Comparison of ENCODE assay signal across 22 cellular contexts in the genomic region with DNA sequence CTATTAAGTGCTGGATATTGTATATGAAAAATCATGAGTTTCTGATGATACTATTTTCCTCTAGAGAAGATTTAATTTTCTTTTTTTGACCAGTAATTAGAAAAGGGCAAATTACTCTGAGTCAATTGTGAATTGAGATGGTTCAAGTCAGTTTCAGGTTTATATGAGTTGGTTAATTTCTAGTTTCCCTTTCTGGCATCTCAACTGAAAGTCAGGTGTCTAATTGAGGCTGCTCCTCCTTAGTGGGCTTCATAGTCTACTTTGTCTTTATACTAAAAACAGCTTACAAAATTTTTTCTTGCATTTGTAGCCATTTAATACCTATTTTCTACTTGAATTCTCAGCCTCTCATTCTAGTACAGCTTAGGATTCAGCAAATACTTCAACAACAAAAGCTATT.
DNase-seq lines count a peak whose midpoint lies in the region; ATAC-seq and TF ChIP-seq lines count a peak whose summit lies in the region.
"Had no signal": no experiment of that assay in that cellular context is flagged by ENCODE, and none has a peak within 500 bp of the region (broad histone marks: within the 10 kb centered on the region; RNA-seq: fewer than 3 reads in every experiment).

No MANE protein-coding gene starts in this region.

- TF ChIP-seq CTCF in MM.1S (IDR thresholded peaks at IDR 0.05; ENCODE audit: low read length) (no peak), OCI-LY3 (IDR thresholded peaks at IDR 0.05; ENCODE audit: low read depth, low read length) (no peak), osteoblast (IDR thresholded peaks at IDR 0.05; ENCODE audit: extremely low read depth, low read depth, low read length) (no peak)

- H2BK12ac ChIP-seq in neuronal stem cell (ENCODE audit: low read length), result no peak overlapping the region

- H3K79me2 ChIP-seq in MM.1S (ENCODE audit: low read length) (no peaks in the 10 kb centered on the region), OCI-LY3 (ENCODE audit: low read length) (no peaks in the 10 kb centered on the region), osteoblast (ENCODE audit: insufficient read depth, low read length) (no peaks in the 10 kb centered on the region)

- no peaks in the 10 kb centered on the region for H3K27me3 ChIP-seq in MM.1S (replicated peaks; ENCODE audit: insufficient read depth, low read length)
- H3K27me3 ChIP-seq in OCI-LY3 (ENCODE audit: low read depth, low read length), result no peaks in the 10 kb centered on the region
- H3K27me3 ChIP-seq in osteoblast (ENCODE audit: insufficient read depth, low read length), result no peaks in the 10 kb centered on the region
- no peaks in the 10 kb centered on the region for H3K27me3 ChIP-seq in neuronal stem cell (ENCODE audit: control insufficient read depth in 3 of 3, insufficient read depth in 3 of 3, low read depth in 1 of 3, low read length in 3 of 3)
- H3K27me3 ChIP-seq: BE2C, BLaER1 had no signal

- H4K91ac ChIP-seq in neuronal stem cell (ENCODE audit: low read depth, low read length, poor library complexity), result no peak overlapping the region

- no peaks in the 10 kb centered on the region for H3K79me1 ChIP-seq in neuronal stem cell (ENCODE audit: low read depth, low read length)

- no peak overlapping the region for H2BK120ac ChIP-seq in neuronal stem cell (ENCODE audit: low read depth, low read length)

- H3K9me3 ChIP-seq in MM.1S (replicated peaks; ENCODE audit: insufficient read depth, low read length) (no peaks in the 10 kb centered on the region), OCI-LY3 (ENCODE audit: insufficient read depth, low read length) (peaks cover 18% of the 10 kb centered on the region; the same call in 1 of the 2 replicates), osteoblast (ENCODE audit: low read depth, low read length) (peaks cover 1% of the 10 kb centered on the region), neuronal stem cell (replicated peaks in 1 of 2; ENCODE audit: control insufficient read depth in 2 of 2, insufficient read depth in 1 of 2, low read depth in 1 of 2, low read length in 2 of 2) (no peaks in the 10 kb centered on the region)
- H3K9me3 ChIP-seq: BE2C had no signal

- no peak overlapping the region for H2BK15ac ChIP-seq in neuronal stem cell (ENCODE audit: low read length)

- H2BK5ac ChIP-seq in neuronal stem cell (ENCODE audit: low read length), result no peak overlapping the region

- H4K20me1 ChIP-seq in MM.1S (ENCODE audit: insufficient read depth, low read length) (no peaks in the 10 kb centered on the region), OCI-LY3 (ENCODE audit: insufficient read depth, low read length) (no peaks in the 10 kb centered on the region), osteoblast (ENCODE audit: insufficient read depth, low read length) (no peaks in the 10 kb centered on the region)
- H4K20me1 ChIP-seq: BLaER1 had no signal

- no peak overlapping the region for H3K4ac ChIP-seq in neuronal stem cell (ENCODE audit: low read length)

- no peak overlapping the region for H4K8ac ChIP-seq in neuronal stem cell (ENCODE audit: low read depth, low read length)

- no peak overlapping the region for H2AFZ ChIP-seq in MM.1S (ENCODE audit: low read length)
- H2AFZ ChIP-seq in OCI-LY3 (ENCODE audit: low read depth, low read length), result no peak overlapping the region
- no peak overlapping the region for H2AFZ ChIP-seq in osteoblast (ENCODE audit: low read length)
- no peak overlapping the region for H2AFZ ChIP-seq in neuronal stem cell (ENCODE audit: low read length)

- H3K36me3 ChIP-seq in MM.1S (replicated peaks; ENCODE audit: insufficient read depth, low read length) (no peaks in the 10 kb centered on the region), OCI-LY3 (replicated peaks; ENCODE audit: low read depth, low read length) (peaks cover 23% of the 10 kb centered on the region), osteoblast (ENCODE audit: insufficient read depth, low read length) (no peaks in the 10 kb centered on the region), neuronal stem cell (replicated peaks in 1 of 2; ENCODE audit: control insufficient read depth in 2 of 2, insufficient read depth in 2 of 2, low read length in 2 of 2) (no peaks in the 10 kb centered on the region)
- H3K36me3 ChIP-seq: BE2C, BLaER1 had no signal

- no peak overlapping the region for H3K23ac ChIP-seq in neuronal stem cell (ENCODE audit: low read depth, low read length, poor library complexity)

- DNase-seq in MM.1S, result peak; percentile 61
- DNase-seq in osteoblast (ENCODE audit: insufficient read length, low spot score, missing footprints), result peak; percentile 75
- DNase-seq in cortex of kidney (lab: John Stamatoyannopoulos, UW), result no peak
- no peak for DNase-seq in neuronal stem cell (ENCODE audit: low spot score)
- DNase-seq: 8988T; ACHN; BE2C; C1 segment of cervical spinal cord; CD4-positive, alpha-beta memory T cell; CD4-positive, CD25-positive, alpha-beta regulatory T cell; CD8-positive, alpha-beta memory T cell; COR-L47; DMS 273 treated with DMSO at 0.1 percent for 48 hours; DMS153; DMS53; DMS79; DND-41; EL; GDM1 had no signal

- H3K4me1 ChIP-seq in MM.1S (ENCODE audit: low read length), result peaks cover 19% of the 10 kb centered on the region
- peaks cover 35% of the 10 kb centered on the region for H3K4me1 ChIP-seq in OCI-LY3 (ENCODE audit: low read length)
- no peaks in the 10 kb centered on the region for H3K4me1 ChIP-seq in osteoblast (ENCODE audit: insufficient read depth, low read length)
- H3K4me1 ChIP-seq in neuronal stem cell (ENCODE audit: control insufficient read depth in 2 of 2, insufficient read depth in 1 of 2, low read depth in 1 of 2, low read length in 2 of 2), result peaks cover 0 to 2% of the 10 kb centered on the region in 2 donors
- H3K4me1 ChIP-seq: BLaER1 had no signal

- no peak overlapping the region for H2AK5ac ChIP-seq in neuronal stem cell (ENCODE audit: low read depth, low read length)

- H3K4me3 ChIP-seq in MM.1S (ENCODE audit: low read length) (no peak overlapping the region), OCI-LY3 (ENCODE audit: low read length) (peak overlapping the region; percentile 5; the same call in 1 of the 2 replicates), osteoblast (ENCODE audit: insufficient read depth, low read length) (no peak overlapping the region), neuronal stem cell (ENCODE audit: low read length in 2 of 2) (no peak overlapping the region)
- H3K4me3 ChIP-seq: BLaER1 had no signal

- H3K27ac ChIP-seq in MM.1S (ENCODE audit: low read length), result peak overlapping the region; percentile 0; the same call in 1 of the 2 replicates
- H3K27ac ChIP-seq in OCI-LY3 (ENCODE audit: low read length), result peak overlapping the region; percentile 83
- no peak overlapping the region for H3K27ac ChIP-seq in osteoblast (ENCODE audit: low read depth, low read length)
- no peak overlapping the region for H3K27ac ChIP-seq in neuronal stem cell (replicated peaks; ENCODE audit: low read length)
- H3K27ac ChIP-seq: BLaER1 had no signal

- H3K9me2 ChIP-seq in MM.1S (replicated peaks; ENCODE audit: insufficient read depth, low read length), result no peaks in the 10 kb centered on the region

- H3F3A ChIP-seq in MM.1S (ENCODE audit: insufficient read depth, low read length), result peaks cover 7% of the 10 kb centered on the region

- ATAC-seq in HG02840 (IDR thresholded peaks at IDR 0.05; ENCODE audit: low FRiP score, unreplicated experiment), result no peak

- H3K4me2 ChIP-seq in MM.1S (ENCODE audit: low read depth, low read length) (no peak overlapping the region), OCI-LY3 (ENCODE audit: low read length) (peak overlapping the region; percentile 5; the same call in 1 of the 2 replicates), osteoblast (ENCODE audit: insufficient read depth, low read length) (no peak overlapping the region), neuronal stem cell (ENCODE audit: insufficient read depth, low read length, poor library complexity, severe bottlenecking) (no peak overlapping the region)
- H3K4me2 ChIP-seq: BLaER1 had no signal

- no peak overlapping the region for H3K18ac ChIP-seq in neuronal stem cell (ENCODE audit: low read length)

- H3K9ac ChIP-seq in MM.1S (ENCODE audit: low read length), result no peak overlapping the region
- no peak overlapping the region; the same call in 1 of the 2 replicates for H3K9ac ChIP-seq in OCI-LY3 (ENCODE audit: low read length)
- no peak overlapping the region for H3K9ac ChIP-seq in neuronal stem cell (ENCODE audit: low read depth, low read length, poor library complexity)
- H3K9ac ChIP-seq: BLaER1 had no signal

- H3K14ac ChIP-seq in neuronal stem cell (ENCODE audit: low read length), result no peak overlapping the region

Comparison
In these comparisons a context has a peak if more than half of its experiments do, and no peak if none do; other contexts are left out.
1. DNase-seq: peak in MM.1S (single experiment) and osteoblast (single experiment); none in cortex of kidney (single experiment) and neuronal stem cell (single experiment).
2. H3K27ac ChIP-seq: peak in MM.1S (single experiment) and OCI-LY3 (single experiment); none in osteoblast (single experiment) and neuronal stem cell (single experiment).